16 cellular contexts compared by ENCODE assay signal in genomic region chr2:225196579-225196978, GRCh38.
DNase-seq lines count a peak whose midpoint lies in the region; ATAC-seq, FAIRE-seq and TF ChIP-seq lines count a peak whose summit lies in the region.
"Had no signal": no experiment of that assay in that cellular context is flagged by ENCODE, and none has a peak within 500 bp of the region (broad histone marks: within the 10 kb centered on the region; RNA-seq: fewer than 3 reads in every experiment).

No MANE protein-coding gene starts in this region.

- 0 out of 2 replicates have a peak, but pooled peaks cover 2% of the 10 kb centered on the region for H3K4me1 ChIP-seq in IMR-90 (ENCODE audit: control insufficient read depth, insufficient read depth, low read length)

- no peaks in the 10 kb centered on the region for H3K9me3 ChIP-seq in IMR-90 (ENCODE audit: control insufficient read depth, insufficient read depth, low read length)

- dilution Hi-C loops in IMR-90 (cut with HindIII; ENCODE audit: low sequenced_read_pairs, unreplicated experiment), result no loop called here

- H2BK5ac ChIP-seq in IMR-90 (ENCODE audit: low read depth, low read length, poor library complexity, severe bottlenecking), result no peak overlapping the region

- H2BK120ac ChIP-seq in IMR-90 (ENCODE audit: low read depth, low read length), result no peak overlapping the region

- H3K4ac ChIP-seq in IMR-90 (ENCODE audit: low read depth, low read length), result no peak overlapping the region

- H3K4me3 ChIP-seq in IMR-90 (ENCODE audit: insufficient read depth, low read depth, low read length) (no peak overlapping the region), choroid plexus epithelial cell (ENCODE audit: low read depth, low read length) (no peak overlapping the region), fibroblast of pulmonary artery (replicated peaks; ENCODE audit: low read depth, low read length) (no peak overlapping the region)
- H3K4me3 ChIP-seq: GM23248 had no signal

- no peaks in the 10 kb centered on the region for H3K27me3 ChIP-seq in IMR-90 (ENCODE audit: control insufficient read depth, insufficient read depth, low read length)

- H3K9me1 ChIP-seq in IMR-90 (ENCODE audit: insufficient read depth, low read length), result no peaks in the 10 kb centered on the region

- H3K4me2 ChIP-seq in IMR-90 (ENCODE audit: low read depth, low read length), result no peak overlapping the region

- POLR2A ChIA-PET in IMR-90 (lab: Charles Lee; ENCODE audit: unreplicated experiment), result no interaction called here

- no CpG with 5 or more reads among the region's 1 CpG for WGBS in IMR-90 (ENCODE audit: extremely low coverage in 2 of 2, insufficient read length in 1 of 2), 2 experiments

- H4K91ac ChIP-seq in IMR-90 (ENCODE audit: insufficient read depth, low read depth, low read length), result no peak overlapping the region

- no peak overlapping the region for H3K23ac ChIP-seq in IMR-90 (ENCODE audit: low read depth, low read length)

- H3K36me3 ChIP-seq in IMR-90 (ENCODE audit: control insufficient read depth, insufficient read depth, low read length), result no peaks in the 10 kb centered on the region

- H2BK15ac ChIP-seq in IMR-90 (ENCODE audit: low read depth, low read length), result no peak overlapping the region

- no peaks in the 10 kb centered on the region for H4K20me1 ChIP-seq in IMR-90 (ENCODE audit: insufficient read depth, low read length)

- H3K14ac ChIP-seq in IMR-90 (replicated peaks; ENCODE audit: low read depth, low read length), result no peak overlapping the region

- no peak overlapping the region for H3K27ac ChIP-seq in IMR-90 (ENCODE audit: insufficient read depth, low read length)
- H3K27ac ChIP-seq: GM23248 had no signal

- H3K79me1 ChIP-seq in IMR-90 (ENCODE audit: low read depth in 1 of 2, low read length in 2 of 2), result no peaks in the 10 kb centered on the region

- H2AK5ac ChIP-seq in IMR-90 (ENCODE audit: low read depth, low read length), result no peak overlapping the region

- H4K5ac ChIP-seq in IMR-90 (ENCODE audit: low read depth, low read length), result no peak overlapping the region

- no peak overlapping the region for H3K56ac ChIP-seq in IMR-90 (ENCODE audit: extremely low read depth, insufficient read depth, low read length)

- TF ChIP-seq CTCF in IMR-90 (conservative IDR thresholded peaks at IDR 0.05; ENCODE audit: low read depth, low read length), result no peak
- no peak for TF ChIP-seq CTCF in choroid plexus epithelial cell (conservative IDR thresholded peaks at IDR 0.05; ENCODE audit: low read depth, low read length)
- no peak for TF ChIP-seq CTCF in fibroblast of pulmonary artery (IDR thresholded peaks at IDR 0.05; ENCODE audit: low read length, missing control alignments)

- BruUV-seq in IMR-90 (replicated peaks; lab: Mats Ljungman, UMichigan), result no TSS peak

- no peak for TF ChIP-seq POLR2A in IMR-90 (IDR thresholded peaks at IDR 0.05; ENCODE audit: low read depth, low read length)

- CTCF ChIA-PET in IMR-90 (lab: Yijun Ruan, JAX), result no interaction called here

- H3K9ac ChIP-seq in IMR-90 (ENCODE audit: low read depth, low read length), result no peak overlapping the region
- H3K9ac ChIP-seq: GM23248 had no signal

- no peak overlapping the region for H2AK9ac ChIP-seq in IMR-90 (replicated peaks; ENCODE audit: low read depth, low read length, poor library complexity)

- H2BK20ac ChIP-seq in IMR-90 (ENCODE audit: low read depth, low read length), result no peak overlapping the region

- ATAC-seq in IMR-90 (ENCODE audit: low read depth) (peak; percentile 62; the same call in 1 of the 2 replicates), HG02885 (IDR thresholded peaks at IDR 0.05; ENCODE audit: poor library complexity, unreplicated experiment) (no peak)

- no peak for TF ChIP-seq RAD21 in IMR-90 (IDR thresholded peaks at IDR 0.05; ENCODE audit: low read length)

- no peak for FAIRE-seq in frontal cortex (lab: Jason Lieb, UNC)
- FAIRE-seq: A204.1 had no signal

- H2AFZ ChIP-seq in IMR-90 (replicated peaks; ENCODE audit: low read length, poor library complexity), result no peak overlapping the region
- H2AFZ ChIP-seq: GM23248 had no signal

- in situ Hi-C loops in IMR-90 (cut with MboI; ENCODE audit: low sequenced_read_pairs), result no loop called here

- peak; percentile 9 for DNase-seq in EL
- DNase-seq in IMR-90, result peak; percentile 12
- peak; percentile 39 for DNase-seq in choroid plexus epithelial cell (ENCODE audit: low read depth)
- DNase-seq in fibroblast of pulmonary artery (ENCODE audit: low read depth), result peak; percentile 2
- DNase-seq in OCI-M1 (lab: John Stamatoyannopoulos, UW), result no peak
- no peak for DNase-seq in frontal cortex (ENCODE audit: low spot score in 2 of 2)
- no peak for DNase-seq in 8988T
- DNase-seq: C1 segment of cervical spinal cord; Calu3; CD4-positive, alpha-beta T cell; DMS 273 treated with DMSO at 0.1 percent for 48 hours; GF-D8; GM23248; H7 had no signal

- H4K8ac ChIP-seq in IMR-90 (ENCODE audit: low read depth in 2 of 2, low read length in 2 of 2), result no peak overlapping the region

- intact Hi-C loops in IMR-90 (cut with micrococcal nuclease), result no loop called here

- H3K18ac ChIP-seq in IMR-90 (ENCODE audit: low read depth, low read length), result no peak overlapping the region

TF ChIP-seq in IMR-90, 13 proteins besides CTCF, POLR2A, EP300 and RAD21:
- no peak for TF ChIP-seq BHLHE40 (IDR thresholded peaks at IDR 0.05; ENCODE audit: low read depth, low read length)
- TF ChIP-seq CEBPB (IDR thresholded peaks at IDR 0.05; ENCODE audit: low read depth, low read length), result no peak
- TF ChIP-seq MAFK (IDR thresholded peaks at IDR 0.05; ENCODE audit: low read depth, low read length), result no peak
- TF ChIP-seq CHD1 (IDR thresholded peaks at IDR 0.05; ENCODE audit: low read depth, low read length), result no peak
- no peak for TF ChIP-seq RCOR1 (IDR thresholded peaks at IDR 0.05; ENCODE audit: insufficient replicate concordance, low read length)
- TF ChIP-seq MAZ (IDR thresholded peaks at IDR 0.05; ENCODE audit: borderline replicate concordance, low read depth, low read length), result no peak
- no peak for TF ChIP-seq ELK1 (IDR thresholded peaks at IDR 0.05; ENCODE audit: borderline replicate concordance, low read depth, low read length)
- TF ChIP-seq RFX5 (IDR thresholded peaks at IDR 0.05; ENCODE audit: low read depth, low read length), result no peak
- no peak for TF ChIP-seq NFE2L2 (IDR thresholded peaks at IDR 0.05; ENCODE audit: low read depth, low read length)
- TF ChIP-seq SMC3 (IDR thresholded peaks at IDR 0.05; ENCODE audit: low read depth, low read length), result no peak

Comparison
In these comparisons a context has a peak if more than half of its experiments do, and no peak if none do; other contexts are left out.
1. DNase-seq: peak in EL (single experiment), IMR-90 (single experiment), choroid plexus epithelial cell (single experiment) and fibroblast of pulmonary artery (single experiment); none in OCI-M1 (single experiment), frontal cortex (0 of 2) and 8988T (single experiment).